Comparison of ENCODE assay signal across 1 cellular context in genomic region chr1:212121772-212122171, GRCh38.
A peak's percentile ranks its signal among the peaks of the same experiment; 100 is the strongest.
TF ChIP-seq lines count a peak whose summit lies in the region.

No MANE protein-coding gene starts in this region.

TF ChIP-seq in K562, 482 proteins besides CTCF, POLR2A, EP300 and RAD21 (continued from another document and continues in another):
- peak; percentile 90 for TF ChIP-seq FOSL1 (tag; conservative IDR thresholded peaks at IDR 0.05)
- no peak for TF ChIP-seq ASH1L (IDR thresholded peaks at IDR 0.05; ENCODE audit: borderline replicate concordance, low read depth, partially characterized antibody)
- TF ChIP-seq BCOR (IDR thresholded peaks at IDR 0.05), result no peak
- TF ChIP-seq KDM1A (IDR thresholded peaks at IDR 0.05), result peak in 1 of 2 experiments; percentile 32; a peak in 1 of 4 replicates
- TF ChIP-seq ZNF253 (CRISPR knock-in tag; conservative IDR thresholded peaks at IDR 0.05), result no peak
- TF ChIP-seq ZNF583 (CRISPR knock-in tag; IDR thresholded peaks at IDR 0.05), result no peak
- no peak for TF ChIP-seq TCFL5 (CRISPR knock-in tag; conservative IDR thresholded peaks at IDR 0.05)
- TF ChIP-seq ZNF668 (CRISPR knock-in tag; IDR thresholded peaks at IDR 0.05), result no peak
- no peak for TF ChIP-seq ZNF184 (CRISPR knock-in tag; IDR thresholded peaks at IDR 0.05)
- TF ChIP-seq FOXA3 (CRISPR knock-in tag; conservative IDR thresholded peaks at IDR 0.05 in 1 of 2, IDR thresholded peaks at IDR 0.05 in 1 of 2), result peak in 1 of 2 experiments; percentile 68; a peak in 2 of 4 replicates
- TF ChIP-seq HDAC8 (tag; IDR thresholded peaks at IDR 0.05), result no peak
- no peak for TF ChIP-seq ELK1 (CRISPR knock-in tag; IDR thresholded peaks at IDR 0.05)
- TF ChIP-seq FOXP1 (CRISPR knock-in tag; IDR thresholded peaks at IDR 0.05), result no peak
- TF ChIP-seq STAT5A (IDR thresholded peaks at IDR 0.05; ENCODE audit: borderline replicate concordance, low read length), result no peak
- no peak for TF ChIP-seq ATF4 (CRISPR knock-in tag; IDR thresholded peaks at IDR 0.05)
- TF ChIP-seq NELFE (IDR thresholded peaks at IDR 0.05; ENCODE audit: insufficient read depth, insufficient read length), result no peak
- no peak for TF ChIP-seq FOS (IDR thresholded peaks at IDR 0.05; ENCODE audit: extremely low read depth, insufficient read length)
- TF ChIP-seq ZNF384 (IDR thresholded peaks at IDR 0.05; ENCODE audit: low read depth, low read length), result no peak
- TF ChIP-seq CREB3 (tag; conservative IDR thresholded peaks at IDR 0.05; ENCODE audit: low read depth), result no peak
- TF ChIP-seq PML (IDR thresholded peaks at IDR 0.05; ENCODE audit: low read length), result no peak
- TF ChIP-seq ZNF445 (CRISPR knock-in tag; IDR thresholded peaks at IDR 0.05; ENCODE audit: low read depth), result no peak
- TF ChIP-seq ZNF175 (CRISPR knock-in tag; IDR thresholded peaks at IDR 0.05; ENCODE audit: low read depth), result no peak
- TF ChIP-seq TFE3 (CRISPR knock-in tag; IDR thresholded peaks at IDR 0.05), result no peak
- TF ChIP-seq ZNF699 (CRISPR knock-in tag; IDR thresholded peaks at IDR 0.05; ENCODE audit: insufficient replicate concordance), result no peak
- no peak for TF ChIP-seq PHB (CRISPR knock-in tag; IDR thresholded peaks at IDR 0.05)
- no peak for TF ChIP-seq ZNF239 (CRISPR knock-in tag; IDR thresholded peaks at IDR 0.05)
- TF ChIP-seq NR4A1 (CRISPR knock-in tag; IDR thresholded peaks at IDR 0.05), result no peak
- TF ChIP-seq NR4A1 (tag; IDR thresholded peaks at IDR 0.05), result no peak
- TF ChIP-seq BHLHE40 (IDR thresholded peaks at IDR 0.05; ENCODE audit: low read length), result peak; percentile 55; the same call in 1 of the 2 replicates
- TF ChIP-seq ZBTB49 (CRISPR knock-in tag; IDR thresholded peaks at IDR 0.05; ENCODE audit: borderline replicate concordance), result no peak
- no peak for TF ChIP-seq RNF219 (CRISPR knock-in tag; IDR thresholded peaks at IDR 0.05)
- TF ChIP-seq SRSF7 (optimal IDR thresholded peaks at IDR 0.05; ENCODE audit: low read depth, low read length), result no peak
- no peak for TF ChIP-seq ARNT (IDR thresholded peaks at IDR 0.05)
- no peak for TF ChIP-seq MTA1 (IDR thresholded peaks at IDR 0.05; ENCODE audit: borderline replicate concordance)
- TF ChIP-seq ATF7 (IDR thresholded peaks at IDR 0.05), result no peak
- TF ChIP-seq NR2C2 (CRISPR knock-in tag; IDR thresholded peaks at IDR 0.05), result no peak
- peak; percentile 62 for TF ChIP-seq NR2C2 (tag; IDR thresholded peaks at IDR 0.05)
- no peak for TF ChIP-seq GABPA (tag; conservative IDR thresholded peaks at IDR 0.05; ENCODE audit: low read depth)
- peak; percentile 25 to 29; a peak in 1 of 4 replicates for TF ChIP-seq FOXK2 (conservative IDR thresholded peaks at IDR 0.05 in 1 of 2, IDR thresholded peaks at IDR 0.05 in 1 of 2; ENCODE audit: low read depth in 2 of 2)
- no peak for TF ChIP-seq MGA (IDR thresholded peaks at IDR 0.05)
- TF ChIP-seq MLX (CRISPR knock-in tag; conservative IDR thresholded peaks at IDR 0.05), result no peak
- no peak for TF ChIP-seq CEBPG (CRISPR knock-in tag; IDR thresholded peaks at IDR 0.05)
- no peak for TF ChIP-seq CEBPG (tag; conservative IDR thresholded peaks at IDR 0.05 in 1 of 2, IDR thresholded peaks at IDR 0.05 in 1 of 2)
